In genomic region chr15:66387176-66388056, GRCh38 we compare ENCODE assay signal across 8 cellular contexts. TPM values are rescaled to one million over a fixed set of nuclear protein-coding genes. Genes with fewer than 3 reads are reported as not detected.
A peak's percentile ranks its signal among the peaks of the same experiment; 100 is the strongest.
DNase-seq lines count a peak whose midpoint lies in the region; ATAC-seq and TF ChIP-seq lines count a peak whose summit lies in the region.

No MANE protein-coding gene starts in this region.

- 1% methylated on average over 53 to 61 of the region's 61 CpGs for WGBS in heart right ventricle, 2 donors
- under 1% methylated on average over 61 of the region's 61 CpGs for WGBS in prostate gland
- under 1% methylated on average over 61 of the region's 61 CpGs for WGBS in urinary bladder

- peaks cover 20% of the 10 kb centered on the region for H3F3A ChIP-seq in SU-DHL-6 (ENCODE audit: insufficient read depth)

- H3K9me3 Mint-ChIP-seq in activated naive CD8-positive, alpha-beta T cell treated with anti-CD3 and anti-CD28 coated beads, Interleukin-2, amount 50 U/mL, for 24 hours: no peaks in the 10 kb centered on the region

- intact Hi-C loops in heart right ventricle (cut with DNase I): loop anchor here in 7 of 10 donors (2.0 to 5.0 kb wide), 3 partner anchors 109 to 111 kb away; partner anchors contain the start of gene SNAPC5 (in 5 of the 7)
- intact Hi-C loops in prostate gland (cut with DNase I): loop anchor here (1.0 to 2.0 kb wide), 2 partner anchors 31 to 110 kb away; partner anchors contain the start of genes SNAPC5 and TIPIN

- peaks cover 60% of the 10 kb centered on the region for H3K4me1 Mint-ChIP-seq in activated naive CD8-positive, alpha-beta T cell treated with anti-CD3 and anti-CD28 coated beads, Interleukin-2, amount 50 U/mL, for 24 hours

- no peaks in the 10 kb centered on the region for H3K27me3 Mint-ChIP-seq in activated naive CD8-positive, alpha-beta T cell treated with anti-CD3 and anti-CD28 coated beads, Interleukin-2, amount 50 U/mL, for 24 hours

- peak overlapping the region; percentile 75 for H3K27ac ChIP-seq in SU-DHL-6 (ENCODE audit: low read depth, low read length)
- peak overlapping the region; percentile 82 to 97 (median 96) for H3K27ac ChIP-seq in heart right ventricle
- H3K27ac ChIP-seq in prostate gland: peak overlapping the region; percentile 89 to 94
- H3K27ac ChIP-seq in urinary bladder (ENCODE audit: low read depth): peak overlapping the region; percentile 84

- H3K36me3 ChIP-seq in SU-DHL-6 (ENCODE audit: low read length) (no peaks in the 10 kb centered on the region), heart right ventricle (peaks cover 0 to 13% (median 0%) of the 10 kb centered on the region in 9 donors), prostate gland (no peaks in the 10 kb centered on the region), urinary bladder (ENCODE audit: insufficient read depth) (no peaks in the 10 kb centered on the region)

- H3K36me3 Mint-ChIP-seq in activated naive CD8-positive, alpha-beta T cell treated with anti-CD3 and anti-CD28 coated beads, Interleukin-2, amount 50 U/mL, for 24 hours (ENCODE audit: low read depth): peaks cover 28% of the 10 kb centered on the region

- POLR2A ChIA-PET in AG04449 (lab: Yijun Ruan, JAX): interaction anchor here (0.5 to 2.3 kb wide), 3 partner anchors 18 to 111 kb away, joined by 3 to 19 read pairs (median 5); partner anchors contain the start of gene SNAPC5

- no peaks in the 10 kb centered on the region for H3K9me3 ChIP-seq in SU-DHL-6 (ENCODE audit: insufficient read depth, low read length)
- no peaks in the 10 kb centered on the region for H3K9me3 ChIP-seq in heart right ventricle
- H3K9me3 ChIP-seq in prostate gland: no peaks in the 10 kb centered on the region

- no peaks in the 10 kb centered on the region for H3K27me3 ChIP-seq in SU-DHL-6 (ENCODE audit: low read length)
- H3K27me3 ChIP-seq in heart right ventricle: no peaks in the 10 kb centered on the region
- no peaks in the 10 kb centered on the region for H3K27me3 ChIP-seq in prostate gland (replicated peaks; ENCODE audit: insufficient read depth)

- TF ChIP-seq CTCF in AG04449 (IDR thresholded peaks at IDR 0.05; ENCODE audit: insufficient read depth, low read length, missing control alignments): peak; percentile 60
- peak; percentile 41 for TF ChIP-seq CTCF in SU-DHL-6 (IDR thresholded peaks at IDR 0.05; ENCODE audit: insufficient read depth, low read length, poor library complexity, severe bottlenecking)
- TF ChIP-seq CTCF in heart right ventricle (IDR thresholded peaks at IDR 0.05): peak in 6 of 9 donors; percentile 24 to 42 (median 32)
- peak in 1 of 4 experiments; percentile 15 for TF ChIP-seq CTCF in prostate gland (IDR thresholded peaks at IDR 0.05)

- H3K4me2 ChIP-seq in SU-DHL-6 (ENCODE audit: low read depth, low read length, poor library complexity, severe bottlenecking): peak overlapping the region; percentile 91

- H3K79me2 ChIP-seq in SU-DHL-6 (ENCODE audit: insufficient read depth, low read length): peaks cover 51% of the 10 kb centered on the region

- H3K4me3 ChIP-seq in AG04449 (ENCODE audit: low read depth, low read length): peak overlapping the region; percentile 81
- H3K4me3 ChIP-seq in SU-DHL-6 (ENCODE audit: insufficient read depth, low read length, poor library complexity, severe bottlenecking): peak overlapping the region; percentile 85
- H3K4me3 ChIP-seq in heart right ventricle: peak overlapping the region; percentile 81 to 98 (median 92)
- peak overlapping the region; percentile 86 to 98 for H3K4me3 ChIP-seq in prostate gland
- peak overlapping the region; percentile 88 for H3K4me3 ChIP-seq in urinary bladder (ENCODE audit: low read depth, low read length)

- 0 out of 2 replicates have a peak, but pooled peaks cover 4% of the 10 kb centered on the region for H4K20me1 ChIP-seq in SU-DHL-6 (ENCODE audit: low read depth, low read length)

- peak overlapping the region; percentile 89 for H3K4me3 Mint-ChIP-seq in activated naive CD8-positive, alpha-beta T cell treated with anti-CD3 and anti-CD28 coated beads, Interleukin-2, amount 50 U/mL, for 24 hours

- peak overlapping the region; percentile 82 for H3K27ac Mint-ChIP-seq in activated naive CD8-positive, alpha-beta T cell treated with anti-CD3 and anti-CD28 coated beads, Interleukin-2, amount 50 U/mL, for 24 hours

- peak overlapping the region; percentile 72 for H3K9ac ChIP-seq in SU-DHL-6 (ENCODE audit: low read length)

- no peaks in the 10 kb centered on the region for H3K9me2 ChIP-seq in SU-DHL-6 (replicated peaks; ENCODE audit: insufficient read depth, low read length)

- DNase-seq in AG04449 (ENCODE audit: low read depth, low spot score): peak; percentile 16
- DNase-seq in activated naive CD8-positive, alpha-beta T cell treated with anti-CD3 and anti-CD28 coated beads, Interleukin-2, amount 50 U/mL, for 24 hours: peak; percentile 84
- DNase-seq in heart right ventricle: peak; percentile 57 to 65
- DNase-seq in prostate gland (ENCODE audit: low spot score): peak; percentile 37

- ATAC-seq in GM18511 (IDR thresholded peaks at IDR 0.05; ENCODE audit: unreplicated experiment) (peak; percentile 37), HG03457 (IDR thresholded peaks at IDR 0.05; ENCODE audit: unreplicated experiment) (peak; percentile 6), heart right ventricle (peak; percentile 7 to 68 (median 43))
- peak; percentile 67 for ATAC-seq in activated naive CD8-positive, alpha-beta T cell treated with anti-CD3 and anti-CD28 coated beads, Interleukin-2, amount 50 U/mL, for 24 hours

- H3K4me1 ChIP-seq in heart right ventricle (peaks cover 4 to 63% (median 46%) of the 10 kb centered on the region in 9 donors), prostate gland (replicated peaks) (peaks cover 7% of the 10 kb centered on the region), urinary bladder (ENCODE audit: insufficient read depth) (no peaks in the 10 kb centered on the region)

- H2AFZ ChIP-seq in SU-DHL-6 (ENCODE audit: low read depth, low read length, severe bottlenecking): no peak overlapping the region

- TF ChIP-seq POLR2A in prostate gland (IDR thresholded peaks at IDR 0.05): no peak

- CTCF ChIA-PET in AG04449 (lab: Yijun Ruan, JAX): interaction anchor here (0.9 to 10.2 kb wide), 19 partner anchors 8 to 179 kb away, joined by 3 to 112 read pairs (median 4); partner anchors contain the start of gene SNAPC5

RNA-seq across cellular contexts. Expression of gene MAP2K1, which starts 0.7 kb away (rescaled TPM):
- total RNA-seq in heart right ventricle (10 to 100 TPM; 30.9 to 61.3 (median 44.7) TPM), prostate gland (10 to 100 TPM; 28.0 to 29.0 TPM), urinary bladder (17.8 TPM)
- polyA plus RNA-seq in heart right ventricle (100 to 1,000 TPM in 1 of 2 donors, 1 to 10 TPM in 1; 7.5 to 106 TPM), urinary bladder (44.1 TPM)

RNA-seq across cellular contexts. Expression of gene TIPIN, which starts 30.9 kb away (rescaled TPM):
- total RNA-seq in heart right ventricle (1 to 10 TPM; 2.4 to 5.4 (median 3.4) TPM), prostate gland (10 to 100 TPM in 1 of 2 donors, 1 to 10 TPM in 1; 8.0 to 20.1 TPM), urinary bladder (13.5 TPM)
- polyA plus RNA-seq in heart right ventricle (1 to 10 TPM; 2.9 to 4.5 TPM), urinary bladder (3.7 TPM)

Comparison
In these comparisons a context has a peak if more than half of its experiments do, and no peak if none do; other contexts are left out.
1. Peak in every context shown above with its lines: DNase-seq, ATAC-seq, H3K4me3 ChIP-seq and H3K27ac ChIP-seq.
2. DNase-seq: peak in every context shown above with its lines; median percentile 84 in activated naive CD8-positive, alpha-beta T cell treated with anti-CD3 and anti-CD28 coated beads, Interleukin-2, amount 50 U/mL, for 24 hours; 61 in heart right ventricle; 37 in prostate gland; 16 in AG04449.
3. ATAC-seq: peak in every context shown above with its lines; median percentile 67 in activated naive CD8-positive, alpha-beta T cell treated with anti-CD3 and anti-CD28 coated beads, Interleukin-2, amount 50 U/mL, for 24 hours; 43 in heart right ventricle; 37 in GM18511; 6 in HG03457.